ENCODE assay signal across 15 cellular contexts in the genomic region with DNA sequence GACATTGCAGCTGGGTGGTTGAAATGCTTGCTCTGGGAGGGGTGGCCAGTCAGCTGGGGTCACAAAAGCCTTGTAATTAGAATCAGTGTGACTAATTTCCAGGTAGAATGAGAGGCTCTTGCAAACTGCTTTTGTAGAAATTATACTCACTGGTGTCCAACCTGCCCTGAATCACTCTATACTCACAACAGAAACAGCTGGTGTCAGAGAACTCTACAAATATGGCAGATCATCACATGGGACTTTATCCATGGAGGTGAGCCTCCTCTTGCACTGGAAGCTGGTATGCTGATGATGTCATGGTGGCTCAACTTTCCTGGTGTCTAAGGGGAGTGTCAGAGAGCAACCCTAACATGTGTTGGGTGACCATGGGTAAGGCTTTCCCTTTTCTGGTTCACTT.
"Had no signal": no experiment of that assay in that cellular context is flagged by ENCODE, and none has a peak within 500 bp of the region (broad histone marks: within the 10 kb centered on the region; RNA-seq: fewer than 3 reads in every experiment).

No MANE protein-coding gene starts in this region.

- H3K9ac ChIP-seq: parathyroid adenoma had no signal

- H3K9me3 ChIP-seq: mucosa of descending colon, neutrophil, stomach, thoracic aorta, upper lobe of right lung had no signal

- ATAC-seq: mucosa of descending colon; naive thymus-derived CD8-positive, alpha-beta T cell; upper lobe of right lung had no signal

- H3K79me2 ChIP-seq: parathyroid adenoma had no signal

- H3K36me3 ChIP-seq: neutrophil, stomach, thoracic aorta, upper lobe of right lung had no signal

- H3K27me3 ChIP-seq: neutrophil, stomach, upper lobe of right lung had no signal

- H3K27ac ChIP-seq: neutrophil, parathyroid adenoma, stomach, thoracic aorta, upper lobe of right lung had no signal

- H3K4me3 ChIP-seq: lung, mucosa of descending colon, stomach, thoracic aorta, upper lobe of right lung had no signal

- H2AFZ ChIP-seq: parathyroid adenoma had no signal

- DNase-seq: activated CD4-positive, alpha-beta T cell treated with anti-CD3 and anti-CD28 coated beads, Interleukin-2, amount 10 ng/mL, durations not matched to agents 7 days and 5 days; activated CD8-positive, alpha-beta memory T cell treated with anti-CD3 and anti-CD28 coated beads for 24 hours; activated naive CD4-positive, alpha-beta T cell; activated naive CD8-positive, alpha-beta T cell treated with anti-CD3 and anti-CD28 coated beads, Interleukin-2, amount 10 ng/mL, durations not matched to agents 7 days and 5 days; effector CD8-positive, alpha-beta T cell; mucosa of descending colon; naive thymus-derived CD8-positive, alpha-beta T cell; stimulated activated CD4-positive, alpha-beta T cell treated with anti-CD3 and anti-CD28 coated beads, Interleukin-12 subunit alpha, Interleukin-12 subunit beta, amount 100 ng/mL, for 4 hours; stimulated activated CD4-positive, alpha-beta T cell treated with anti-CD3 and anti-CD28 coated beads, Interleukin-2, amount 100 ng/mL, for 24 hours; stomach; upper lobe of right lung had no signal
